In genomic region chr9:121684381-121685145, GRCh38 we compare ENCODE assay signal across 1 cellular context.
TF ChIP-seq lines count a peak whose summit lies in the region.

No MANE protein-coding gene starts in this region.

TF ChIP-seq in HCT116, 20 proteins besides CTCF, POLR2A, EP300 and RAD21 (continued from another document):
- TF ChIP-seq ZBTB33 (IDR thresholded peaks at IDR 0.05; ENCODE audit: extremely low read depth, insufficient replicate concordance, low read length) (no peak), POLR2AphosphoS5 (IDR thresholded peaks at IDR 0.05; ENCODE audit: low read depth, low read length) (no peak), CBX3 (IDR thresholded peaks at IDR 0.05; ENCODE audit: low read depth) (no peak), TCF7L2 (IDR thresholded peaks at IDR 0.05; ENCODE audit: borderline replicate concordance, extremely low read depth, insufficient read depth, insufficient read length) (no peak), EGR1 (IDR thresholded peaks at IDR 0.05; ENCODE audit: low read depth) (no peak), ELF1 (IDR thresholded peaks at IDR 0.05; ENCODE audit: borderline replicate concordance, low read depth) (no peak), EZH2phosphoT487 (IDR thresholded peaks at IDR 0.05; ENCODE audit: borderline replicate concordance) (no peak)
